ENCODE assay signal across 8 cellular contexts in the genomic region with DNA sequence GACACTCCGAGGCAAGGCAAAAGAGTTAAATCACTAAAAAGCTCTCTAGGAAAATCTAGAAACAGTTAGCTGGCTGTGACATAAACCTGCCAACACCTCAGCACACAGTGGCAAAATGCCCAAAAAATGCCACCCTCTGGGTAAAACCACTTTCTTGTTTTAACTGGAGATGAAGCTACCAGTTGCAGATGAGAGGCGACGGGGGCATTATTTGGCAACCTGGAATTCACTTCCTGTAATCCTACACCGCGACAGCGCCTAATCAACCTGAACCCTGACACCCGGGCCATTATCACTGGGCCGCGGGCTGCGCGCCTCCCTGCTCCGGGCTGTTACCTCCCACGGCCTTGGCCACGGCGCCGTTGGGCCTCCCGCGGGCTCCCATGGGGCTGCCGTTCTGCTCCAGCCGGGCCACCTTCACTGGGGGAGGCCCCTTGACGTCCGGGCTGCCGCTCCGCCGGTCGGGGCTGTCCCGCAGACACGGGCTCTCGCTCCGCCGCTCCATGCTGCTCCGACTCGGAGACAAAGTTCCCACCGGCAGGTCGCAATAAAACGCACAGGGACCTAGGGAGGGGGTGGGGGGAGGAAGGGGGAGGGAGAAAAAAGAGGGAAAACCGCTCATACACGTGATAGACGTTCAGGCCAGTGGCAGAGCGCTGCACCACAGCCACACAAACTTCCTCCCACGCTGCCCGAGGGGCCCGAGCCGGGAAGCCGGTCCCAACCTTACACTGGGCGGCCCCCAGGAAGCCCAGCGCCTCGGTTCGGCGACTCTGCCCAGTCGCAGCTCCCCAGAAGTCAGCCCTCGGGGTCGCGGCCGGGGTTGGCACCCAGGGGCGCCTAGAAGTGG. TPM values are rescaled to one million over a fixed set of nuclear protein-coding genes. Genes with fewer than 3 reads are reported as not detected.
DNase-seq lines count a peak whose midpoint lies in the region; ATAC-seq and TF ChIP-seq lines count a peak whose summit lies in the region.

No MANE protein-coding gene starts in this region.

- no peak overlapping the region for H3K9ac ChIP-seq in iPS-15b (ENCODE audit: low read depth, low read length)

- H3K4me3 ChIP-seq in MG63, result peak overlapping the region; percentile 90
- peak overlapping the region; percentile 83 for H3K4me3 ChIP-seq in iPS-15b (ENCODE audit: low read depth, low read length)
- peak overlapping the region; percentile 18 to 99 (median 28) for H3K4me3 ChIP-seq in stomach

- H3K36me3 ChIP-seq in MG63 (peaks cover 4% of the 10 kb centered on the region; the same call in 1 of the 2 replicates), iPS-15b (ENCODE audit: control insufficient read depth, insufficient read depth, low read length) (no peaks in the 10 kb centered on the region), stomach (no peaks in the 10 kb centered on the region)

- TF ChIP-seq POLR2A in stomach (IDR thresholded peaks at IDR 0.05), result no peak

- no peak for ATAC-seq in HG02840 (IDR thresholded peaks at IDR 0.05; ENCODE audit: low FRiP score, unreplicated experiment)

- H3K27ac ChIP-seq in stomach, result no peak overlapping the region

- H3K4me1 ChIP-seq in iPS-15b (ENCODE audit: control insufficient read depth, insufficient read depth, low read length), result no peaks in the 10 kb centered on the region
- H3K4me1 ChIP-seq in stomach, result peaks cover 36 to 53% (median 44%) of the 10 kb centered on the region in 4 donors

- H3K9me3 ChIP-seq in MG63 (no peaks in the 10 kb centered on the region), iPS-15b (ENCODE audit: control insufficient read depth, insufficient read depth, low read length) (no peaks in the 10 kb centered on the region), stomach (no peaks in the 10 kb centered on the region)

- TF ChIP-seq CTCF in stomach (IDR thresholded peaks at IDR 0.05), result no peak

- 3 to 15% (median 5%) methylated on average over 26 to 56 of the region's 56 CpGs for WGBS in stomach, 5 donors

- TF ChIP-seq EP300 in stomach (IDR thresholded peaks at IDR 0.05), result no peak

- H3K27me3 ChIP-seq in MG63 (no peaks in the 10 kb centered on the region), iPS-15b (ENCODE audit: control insufficient read depth, insufficient read depth, low read length) (peaks cover 23% of the 10 kb centered on the region), stomach (peaks cover 18 to 91% (median 45%) of the 10 kb centered on the region in 3 donors)

- DNase-seq in DMS79 treated with DMSO at 0.1 percent for 48 hours (lab: John Stamatoyannopoulos, UW) (peak; percentile 21), DMS79 (lab: John Stamatoyannopoulos, UW) (no peak), MG63 (peak; percentile 73), SW480 (ENCODE audit: low spot score) (peak; percentile 88), stomach (peak; percentile 49), GM19238 (ENCODE audit: insufficient read length, low spot score) (no peak)

- intact Hi-C loops in stomach (cut with DNase I; ENCODE audit: low total_unique reads), result no loop called here

RNA-seq across cellular contexts. Expression of gene SATB2, which starts 2.0 kb away (rescaled TPM):
- 3.4 and 5.1 TPM in 2 replicates for total RNA-seq in MG63 (2014; rRNA removed; shearing (Covaris generic); ENCODE audit: low replicate concordance)
- 100 to 1,000 TPM in 1 of 5 donors, 1 to 10 TPM in 3, under 1 TPM in 1; 0.89 to 184 (median 1.8) TPM for total RNA-seq in stomach
- 1 to 10 TPM in 2 of 3 donors, under 1 TPM in 1; 0.50 to 1.2 (median 1.1) TPM for polyA plus RNA-seq in stomach

Comparison
In these comparisons a context has a peak if more than half of its experiments do, and no peak if none do; other contexts are left out.
1. DNase-seq: peak in DMS79 treated with DMSO at 0.1 percent for 48 hours (single experiment), MG63 (single experiment), SW480 (single experiment) and stomach (single experiment); none in DMS79 (single experiment) and GM19238 (single experiment).
2. H3K4me3 ChIP-seq: peak in every context shown above with its lines; median percentile 90 in MG63; 83 in iPS-15b; 28 in stomach.